In genomic region chr18:28735731-28736130, GRCh38 we compare ENCODE assay signal across 16 cellular contexts.
A peak's percentile ranks its signal among the peaks of the same experiment; 100 is the strongest.
DNase-seq lines count a peak whose midpoint lies in the region; ATAC-seq, FAIRE-seq and TF ChIP-seq lines count a peak whose summit lies in the region.
"Had no signal": no experiment of that assay in that cellular context is flagged by ENCODE, and none has a peak within 500 bp of the region (broad histone marks: within the 10 kb centered on the region; RNA-seq: fewer than 3 reads in every experiment).

No MANE protein-coding gene starts in this region.

- no peaks in the 10 kb centered on the region for H3K27me3 Mint-ChIP-seq in activated CD4-positive, alpha-beta memory T cell treated with anti-CD3 and anti-CD28 coated beads for 36 hours

- intact Hi-C loops in endothelial cell of umbilical vein (cut with micrococcal nuclease), result loop anchor here (2.0 to 10.0 kb wide), 3 partner anchors 59 to 419 kb away; no protein-coding TSS in a partner anchor
- intact Hi-C loops in activated CD4-positive, alpha-beta memory T cell treated with anti-CD3 and anti-CD28 coated beads for 36 hours (cut with micrococcal nuclease), result no loop called here

- H3K9me3 Mint-ChIP-seq in activated CD4-positive, alpha-beta memory T cell treated with anti-CD3 and anti-CD28 coated beads for 36 hours, result peaks cover 17% of the 10 kb centered on the region

- no peaks in the 10 kb centered on the region for H3K9me1 ChIP-seq in endothelial cell of umbilical vein (replicated peaks; ENCODE audit: control insufficient read depth, extremely low read depth, insufficient read depth, low read length)

- ATAC-seq in GM19395 (IDR thresholded peaks at IDR 0.05; ENCODE audit: unreplicated experiment), result no peak
- ATAC-seq: left lung, psoas muscle had no signal

- H3K9me3 ChIP-seq in endothelial cell of umbilical vein (replicated peaks; ENCODE audit: control insufficient read depth, insufficient read depth, low read length), result no peaks in the 10 kb centered on the region
- H3K9me3 ChIP-seq: Caco-2, psoas muscle had no signal

- H3K36me3 ChIP-seq in BJ (ENCODE audit: control insufficient read depth, insufficient read depth, low read length) (no peaks in the 10 kb centered on the region), endothelial cell of umbilical vein (ENCODE audit: control insufficient read depth in 2 of 2, extremely low read depth in 1 of 2, insufficient read depth in 2 of 2, low read length in 2 of 2) (no peaks in the 10 kb centered on the region)
- H3K36me3 ChIP-seq: left lung had no signal

- no peak overlapping the region for H3K4me3 ChIP-seq in BJ (ENCODE audit: low read depth, low read length)
- H3K4me3 ChIP-seq in endothelial cell of umbilical vein (replicated peaks in 1 of 3; ENCODE audit: insufficient read depth in 1 of 3, low read depth in 1 of 3, low read length in 3 of 3), result no peak overlapping the region
- H3K4me3 ChIP-seq: left lung, psoas muscle had no signal

- DNase-seq in BJ (ENCODE audit: low read depth), result peak; percentile 88
- DNase-seq in NCI-H226, result peak; percentile 99
- DNase-seq in endothelial cell of umbilical vein (ENCODE audit: low read depth, low spot score), result peak; percentile 59
- peak; percentile 55 for DNase-seq in myocyte (ENCODE audit: low read depth)
- DNase-seq in activated CD4-positive, alpha-beta T cell treated with anti-CD3 and anti-CD28 coated beads for 4 hours, result no peak
- no peak for DNase-seq in activated CD4-positive, alpha-beta memory T cell treated with anti-CD3 and anti-CD28 coated beads for 36 hours
- no peak for DNase-seq in mesenteric fat pad (ENCODE audit: low spot score)
- DNase-seq: activated naive CD4-positive, alpha-beta T cell treated with anti-CD3 and anti-CD28 coated beads for 36 hours; Caco-2; erythroblast; left lung; NCI-H2081; psoas muscle; SHP77 had no signal

- CTCF ChIA-PET in BJ (lab: Yijun Ruan, JAX) (interaction anchor here (0.9 kb wide), 1 partner anchor 649 kb away, joined by 3 read pairs; no protein-coding TSS in a partner anchor), endothelial cell of umbilical vein (lab: Charles Lee) (no interaction called here)
- CTCF ChIA-PET in activated CD4-positive, alpha-beta memory T cell treated with anti-CD3 and anti-CD28 coated beads for 36 hours (lab: Charles Lee), result no interaction called here

- no peak overlapping the region for H3K27ac Mint-ChIP-seq in activated CD4-positive, alpha-beta memory T cell treated with anti-CD3 and anti-CD28 coated beads for 36 hours
- H3K27ac Mint-ChIP-seq: activated naive CD4-positive, alpha-beta T cell treated with anti-CD3 and anti-CD28 coated beads for 36 hours had no signal

- BruUV-seq in endothelial cell of umbilical vein (replicated peaks; lab: Mats Ljungman, UMichigan), result no TSS peak

- peak overlapping the region; percentile 45 for H3K27ac ChIP-seq in endothelial cell of umbilical vein (ENCODE audit: insufficient read depth, low read depth, low read length)
- H3K27ac ChIP-seq: left lung, psoas muscle had no signal

- H3K4me1 Mint-ChIP-seq in activated CD4-positive, alpha-beta memory T cell treated with anti-CD3 and anti-CD28 coated beads for 36 hours (ENCODE audit: low read depth), result no peaks in the 10 kb centered on the region

- H4K20me1 ChIP-seq in endothelial cell of umbilical vein (replicated peaks; ENCODE audit: control insufficient read depth, extremely low read depth, insufficient read depth, low read length), result no peaks in the 10 kb centered on the region

- dilution Hi-C loops in endothelial cell of umbilical vein (cut with MboI; ENCODE audit: extremely low pct_ligation_motif_present, low sequenced_read_pairs), result no loop called here

- no peaks in the 10 kb centered on the region for H3K36me3 Mint-ChIP-seq in activated CD4-positive, alpha-beta memory T cell treated with anti-CD3 and anti-CD28 coated beads for 36 hours

- POLR2A ChIA-PET in BJ (lab: Charles Lee) (no interaction called here), endothelial cell of umbilical vein (lab: Charles Lee) (no interaction called here)
- POLR2A ChIA-PET in activated CD4-positive, alpha-beta memory T cell treated with anti-CD3 and anti-CD28 coated beads for 36 hours (lab: Charles Lee), result no interaction called here

- no peak overlapping the region for H3K4me3 Mint-ChIP-seq in activated CD4-positive, alpha-beta memory T cell treated with anti-CD3 and anti-CD28 coated beads for 36 hours
- H3K4me3 Mint-ChIP-seq: activated naive CD4-positive, alpha-beta T cell treated with anti-CD3 and anti-CD28 coated beads for 36 hours had no signal

- peak; percentile 65 for FAIRE-seq in endothelial cell of umbilical vein (lab: Jason Lieb, UNC)
- FAIRE-seq: GM12891 had no signal

- H3K9ac ChIP-seq in endothelial cell of umbilical vein (replicated peaks; ENCODE audit: extremely low read depth, insufficient read depth, low read length), result no peak overlapping the region

- peaks cover 8% of the 10 kb centered on the region for H3K4me1 ChIP-seq in endothelial cell of umbilical vein (ENCODE audit: control insufficient read depth, extremely low read depth, insufficient read depth, low read length)
- H3K4me1 ChIP-seq: Caco-2, left lung, psoas muscle had no signal

- TF ChIP-seq CTCF in BJ (IDR thresholded peaks at IDR 0.05; ENCODE audit: insufficient read depth, low read depth, low read length) (no peak), endothelial cell of umbilical vein (IDR thresholded peaks at IDR 0.05; ENCODE audit: extremely low read depth in 1 of 2, insufficient read depth in 1 of 2, low read depth in 1 of 2, low read length in 2 of 2) (no peak)

- no peaks in the 10 kb centered on the region for H3K79me2 ChIP-seq in endothelial cell of umbilical vein (ENCODE audit: control insufficient read depth, insufficient read depth, low read length)

- H2AFZ ChIP-seq in endothelial cell of umbilical vein (ENCODE audit: low read depth, low read length), result no peak overlapping the region

- H3K4me2 ChIP-seq in endothelial cell of umbilical vein (ENCODE audit: insufficient read depth, low read length), result peak overlapping the region; percentile 46

- no peak for TF ChIP-seq POLR2A in endothelial cell of umbilical vein (IDR thresholded peaks at IDR 0.05; ENCODE audit: low read depth, low read length)

- H3K27me3 ChIP-seq in BJ (ENCODE audit: control insufficient read depth, insufficient read depth, low read length) (no peaks in the 10 kb centered on the region), endothelial cell of umbilical vein (ENCODE audit: control insufficient read depth in 2 of 2, insufficient read depth in 2 of 2, low read length in 2 of 2) (no peaks in the 10 kb centered on the region)
- H3K27me3 ChIP-seq: left lung had no signal

TF ChIP-seq in endothelial cell of umbilical vein, 7 proteins besides CTCF, POLR2A, EP300 and RAD21:
- peak; percentile 54 for TF ChIP-seq FOS (IDR thresholded peaks at IDR 0.05; ENCODE audit: borderline replicate concordance, insufficient read depth, low read length)
- peak; percentile 27 for TF ChIP-seq POLR2AphosphoS5 (IDR thresholded peaks at IDR 0.05; ENCODE audit: insufficient read depth, low read depth, low read length)
- TF ChIP-seq JUN (IDR thresholded peaks at IDR 0.05; ENCODE audit: borderline replicate concordance, insufficient read depth, insufficient read length, low read depth), result no peak
- peak; percentile 82 for TF ChIP-seq GATA2 (IDR thresholded peaks at IDR 0.05; ENCODE audit: insufficient read depth, insufficient read length, low read depth, low read length)

Comparison
In these comparisons a context has a peak if more than half of its experiments do, and no peak if none do; other contexts are left out.
1. DNase-seq: peak in BJ (single experiment), NCI-H226 (single experiment), endothelial cell of umbilical vein (single experiment) and myocyte (single experiment); none in activated CD4-positive, alpha-beta T cell treated with anti-CD3 and anti-CD28 coated beads for 4 hours (0 of 2), activated CD4-positive, alpha-beta memory T cell treated with anti-CD3 and anti-CD28 coated beads for 36 hours (single experiment) and mesenteric fat pad (single experiment).